In genomic region chr2:165610591-165611029, GRCh38 we compare ENCODE assay signal across 17 cellular contexts.
DNase-seq lines count a peak whose midpoint lies in the region; ATAC-seq and TF ChIP-seq lines count a peak whose summit lies in the region.
"Had no signal": no experiment of that assay in that cellular context is flagged by ENCODE, and none has a peak within 500 bp of the region (broad histone marks: within the 10 kb centered on the region; RNA-seq: fewer than 3 reads in every experiment).

No MANE protein-coding gene starts in this region.

- no TSS peak for BruUV-seq in OCI-LY7 (replicated peaks; lab: Mats Ljungman, UMichigan)

- no peak overlapping the region for H3K4me3 Mint-ChIP-seq in CD8-positive, alpha-beta T cell
- H3K4me3 Mint-ChIP-seq: CD4-positive, alpha-beta T cell; memory B cell had no signal

- H2AFZ ChIP-seq in Loucy (ENCODE audit: low read length) (no peak overlapping the region), OCI-LY7 (ENCODE audit: low read length) (no peak overlapping the region)

- DNase-seq in NCI-H2196 (lab: John Stamatoyannopoulos, UW; ENCODE audit: unreplicated experiment) (peak; percentile 25), NCI-H2196 treated with DMSO at 0.1 percent for 48 hours (lab: John Stamatoyannopoulos, UW; ENCODE audit: unreplicated experiment) (no peak), UCSD-AML1 (lab: John Stamatoyannopoulos, UW; ENCODE audit: unreplicated experiment) (peak; percentile 13), sciatic nerve (ENCODE audit: low spot score) (no peak), OCI-LY7 (ENCODE audit: low spot score) (no peak)
- DNase-seq in CD8-positive, alpha-beta T cell: no peak
- DNase-seq: CD4-positive, alpha-beta T cell; GOT3; NCI-H1105 treated with DMSO at 0.1 percent for 48 hours; NCI-H69; nucleus accumbens; right lobe of liver; stimulated activated CD4-positive, alpha-beta T cell treated with anti-CD3 and anti-CD28 coated beads, Interleukin-4, amount 100 ng/mL, for 1 hour; testis had no signal

- CTCF ChIA-PET in OCI-LY7 (lab: Charles Lee; ENCODE audit: unreplicated experiment): no interaction called here
- CTCF ChIA-PET in CD8-positive, alpha-beta T cell (lab: Charles Lee): no interaction called here

- H3K27ac Mint-ChIP-seq in CD8-positive, alpha-beta T cell: no peak overlapping the region
- H3K27ac Mint-ChIP-seq: CD4-positive, alpha-beta T cell; memory B cell had no signal

- no peak for TF ChIP-seq CTCF in Loucy (conservative IDR thresholded peaks at IDR 0.05; ENCODE audit: low read length)
- TF ChIP-seq CTCF in OCI-LY7 (conservative IDR thresholded peaks at IDR 0.05; ENCODE audit: low read length): no peak
- no peak for TF ChIP-seq CTCF in CD8-positive, alpha-beta T cell (IDR thresholded peaks at IDR 0.05)

- ATAC-seq in sciatic nerve (peak; percentile 20), HG02623 (IDR thresholded peaks at IDR 0.05; ENCODE audit: unreplicated experiment) (no peak)
- ATAC-seq in CD8-positive, alpha-beta T cell: no peak
- ATAC-seq: right lobe of liver had no signal

- H3K4me2 ChIP-seq in Loucy (ENCODE audit: low read depth, low read length, poor library complexity, severe bottlenecking) (peak overlapping the region; percentile 75), OCI-LY7 (ENCODE audit: low read length) (no peak overlapping the region; the same call in 1 of the 2 replicates)

- H3K79me2 ChIP-seq in Loucy (ENCODE audit: insufficient read depth, low read length): no peaks in the 10 kb centered on the region
- no peaks in the 10 kb centered on the region for H3K79me2 ChIP-seq in OCI-LY7 (ENCODE audit: insufficient read depth, low read depth, low read length)

- peaks cover 6% of the 10 kb centered on the region for H3K4me1 Mint-ChIP-seq in CD8-positive, alpha-beta T cell (ENCODE audit: low read depth)

- H3F3A ChIP-seq in Loucy (ENCODE audit: low read depth): peaks cover 13% of the 10 kb centered on the region

- no peaks in the 10 kb centered on the region for H3K36me3 Mint-ChIP-seq in CD8-positive, alpha-beta T cell
- H3K36me3 Mint-ChIP-seq: memory B cell had no signal

- H3K36me3 ChIP-seq in Loucy (ENCODE audit: insufficient read depth, low read length) (no peaks in the 10 kb centered on the region), OCI-LY7 (ENCODE audit: insufficient read depth, low read length) (no peaks in the 10 kb centered on the region)
- H3K36me3 ChIP-seq in CD8-positive, alpha-beta T cell (ENCODE audit: insufficient read depth, low read length): no peaks in the 10 kb centered on the region
- H3K36me3 ChIP-seq: right lobe of liver had no signal

- no peaks in the 10 kb centered on the region for H3K27me3 Mint-ChIP-seq in CD8-positive, alpha-beta T cell (ENCODE audit: low read depth)
- H3K27me3 Mint-ChIP-seq: CD4-positive, alpha-beta T cell had no signal

- H4K20me1 ChIP-seq in Loucy (ENCODE audit: insufficient read depth, low read length, poor library complexity, severe bottlenecking) (no peaks in the 10 kb centered on the region), OCI-LY7 (ENCODE audit: insufficient read depth, low read length) (no peaks in the 10 kb centered on the region)

- H3K27ac ChIP-seq in OCI-LY7 (ENCODE audit: low read depth, low read length, poor library complexity, severe bottlenecking): no peak overlapping the region
- H3K27ac ChIP-seq in CD8-positive, alpha-beta T cell (ENCODE audit: low read depth, low read length): no peak overlapping the region
- H3K27ac ChIP-seq: right lobe of liver, testis had no signal

- H3K9me3 Mint-ChIP-seq in CD8-positive, alpha-beta T cell: no peaks in the 10 kb centered on the region
- H3K9me3 Mint-ChIP-seq: CD4-positive, alpha-beta T cell; memory B cell had no signal

- intact Hi-C loops in sciatic nerve (cut with DNase I) (no loop called here), OCI-LY7 (cut with micrococcal nuclease; ENCODE audit: unreplicated experiment) (no loop called here)
- intact Hi-C loops in CD8-positive, alpha-beta T cell (cut with DNase I, micrococcal nuclease): no loop called here

- H3K4me3 ChIP-seq in Loucy (ENCODE audit: low read length, poor library complexity, severe bottlenecking) (peak overlapping the region; percentile 49), OCI-LY7 (ENCODE audit: low read depth, low read length, poor library complexity, severe bottlenecking) (no peak overlapping the region)
- H3K4me3 ChIP-seq in CD8-positive, alpha-beta T cell (ENCODE audit: low read depth, low read length): no peak overlapping the region
- H3K4me3 ChIP-seq: right lobe of liver, testis had no signal

- H3K9me3 ChIP-seq in Loucy (ENCODE audit: insufficient read depth, low read depth, low read length) (no peaks in the 10 kb centered on the region), OCI-LY7 (ENCODE audit: low read length) (no peaks in the 10 kb centered on the region)
- H3K9me3 ChIP-seq in CD8-positive, alpha-beta T cell (ENCODE audit: low read length): no peaks in the 10 kb centered on the region
- H3K9me3 ChIP-seq: right lobe of liver, testis had no signal

- H3K27me3 ChIP-seq in Loucy (ENCODE audit: insufficient read depth, low read length, poor library complexity, severe bottlenecking): no peaks in the 10 kb centered on the region
- H3K27me3 ChIP-seq in CD8-positive, alpha-beta T cell (ENCODE audit: insufficient read depth, low read length): no peaks in the 10 kb centered on the region
- H3K27me3 ChIP-seq: right lobe of liver, testis had no signal

- POLR2A ChIA-PET in OCI-LY7 (lab: Charles Lee): interaction anchor here (1.3 kb wide), 1 partner anchor 22 kb away, joined by 4 read pairs; no protein-coding TSS in a partner anchor
- POLR2A ChIA-PET in CD8-positive, alpha-beta T cell (lab: Charles Lee): no interaction called here

- H3K4me1 ChIP-seq in Loucy (ENCODE audit: insufficient read depth, low read length, poor library complexity, severe bottlenecking) (peaks cover 30% of the 10 kb centered on the region), OCI-LY7 (ENCODE audit: insufficient read depth, low read length, poor library complexity, severe bottlenecking) (peaks cover 4% of the 10 kb centered on the region)
- no peaks in the 10 kb centered on the region for H3K4me1 ChIP-seq in CD8-positive, alpha-beta T cell (ENCODE audit: insufficient read depth, low read length)
- H3K4me1 ChIP-seq: right lobe of liver, testis had no signal

- no peak overlapping the region for H3K9ac ChIP-seq in Loucy (ENCODE audit: low read depth, low read length, poor library complexity, severe bottlenecking)

- H3K9me2 ChIP-seq in Loucy (replicated peaks; ENCODE audit: low read depth, low read length): no peaks in the 10 kb centered on the region
- no peaks in the 10 kb centered on the region for H3K9me2 ChIP-seq in OCI-LY7 (ENCODE audit: insufficient read depth, low read length)

Comparison
In these comparisons a context has a peak if more than half of its experiments do, and no peak if none do; other contexts are left out.
1. DNase-seq: peak in NCI-H2196 (single experiment) and UCSD-AML1 (single experiment); none in NCI-H2196 treated with DMSO at 0.1 percent for 48 hours (single experiment), sciatic nerve (single experiment), OCI-LY7 (single experiment) and CD8-positive, alpha-beta T cell (0 of 7).